In the genomic region with DNA sequence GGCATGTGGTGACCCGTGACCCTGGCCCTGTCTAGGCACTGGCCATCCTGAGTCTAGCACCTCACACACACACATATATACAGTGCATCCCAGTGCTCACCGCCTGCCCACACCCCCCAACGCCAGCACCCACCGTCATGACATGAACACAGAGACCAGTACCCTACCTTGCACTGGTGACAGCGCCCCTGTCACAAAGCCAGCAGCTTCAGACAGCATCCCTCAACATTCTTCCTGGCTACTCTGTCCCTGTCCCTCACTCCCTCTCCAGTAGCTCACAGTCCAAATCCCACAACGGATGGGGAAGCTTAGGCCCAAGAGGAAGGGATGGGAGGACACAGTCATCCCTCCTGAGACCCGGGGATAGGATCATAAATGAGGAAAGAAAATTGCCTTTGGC, we compare ENCODE assay signal across 2 cellular contexts.
TF ChIP-seq lines count a peak whose summit lies in the region.

No MANE protein-coding gene starts in this region.

TF ChIP-seq in IMR-90, 13 proteins besides CTCF, POLR2A, EP300 and RAD21:
- no peak for TF ChIP-seq MAFK (IDR thresholded peaks at IDR 0.05; ENCODE audit: low read depth, low read length)
- no peak for TF ChIP-seq CHD1 (IDR thresholded peaks at IDR 0.05; ENCODE audit: low read depth, low read length)
- no peak for TF ChIP-seq RFX5 (IDR thresholded peaks at IDR 0.05; ENCODE audit: low read depth, low read length)
- TF ChIP-seq FOS (IDR thresholded peaks at IDR 0.05; ENCODE audit: low read depth, low read length), result no peak
- no peak for TF ChIP-seq BHLHE40 (IDR thresholded peaks at IDR 0.05; ENCODE audit: low read depth, low read length)
- TF ChIP-seq SMC3 (IDR thresholded peaks at IDR 0.05; ENCODE audit: low read depth, low read length), result no peak
- TF ChIP-seq NFE2L2 (IDR thresholded peaks at IDR 0.05; ENCODE audit: low read depth, low read length), result no peak

TF ChIP-seq in HEK293T, 16 proteins besides CTCF, POLR2A, EP300 and RAD21:
- no peak for TF ChIP-seq ARNT (IDR thresholded peaks at IDR 0.05)
- no peak for TF ChIP-seq LEF1 (IDR thresholded peaks at IDR 0.05; ENCODE audit: borderline replicate concordance)
- TF ChIP-seq FOXK2 (IDR thresholded peaks at IDR 0.05), result no peak
- TF ChIP-seq BHLHE40 (IDR thresholded peaks at IDR 0.05; ENCODE audit: borderline replicate concordance), result no peak
- no peak for TF ChIP-seq FOXA1 (IDR thresholded peaks at IDR 0.05)
- TF ChIP-seq PKNOX1 (IDR thresholded peaks at IDR 0.05), result no peak
- TF ChIP-seq CTBP1 (IDR thresholded peaks at IDR 0.05; ENCODE audit: borderline replicate concordance), result no peak
- TF ChIP-seq TARDBP (IDR thresholded peaks at IDR 0.05), result no peak
- no peak for TF ChIP-seq ELF4 (IDR thresholded peaks at IDR 0.05)
- no peak for TF ChIP-seq HDGF (IDR thresholded peaks at IDR 0.05; ENCODE audit: borderline replicate concordance)
- no peak for TF ChIP-seq ZNF384 (IDR thresholded peaks at IDR 0.05)
- no peak for TF ChIP-seq SUZ12 (IDR thresholded peaks at IDR 0.05)
- TF ChIP-seq L3MBTL2 (conservative IDR thresholded peaks at IDR 0.05), result no peak
- no peak for TF ChIP-seq FOXM1 (IDR thresholded peaks at IDR 0.05; ENCODE audit: borderline replicate concordance)
- no peak for TF ChIP-seq NFRKB (IDR thresholded peaks at IDR 0.05)
- no peak for TF ChIP-seq SP1 (IDR thresholded peaks at IDR 0.05)
